ENCODE assay signal across 8 cellular contexts in the genomic region with DNA sequence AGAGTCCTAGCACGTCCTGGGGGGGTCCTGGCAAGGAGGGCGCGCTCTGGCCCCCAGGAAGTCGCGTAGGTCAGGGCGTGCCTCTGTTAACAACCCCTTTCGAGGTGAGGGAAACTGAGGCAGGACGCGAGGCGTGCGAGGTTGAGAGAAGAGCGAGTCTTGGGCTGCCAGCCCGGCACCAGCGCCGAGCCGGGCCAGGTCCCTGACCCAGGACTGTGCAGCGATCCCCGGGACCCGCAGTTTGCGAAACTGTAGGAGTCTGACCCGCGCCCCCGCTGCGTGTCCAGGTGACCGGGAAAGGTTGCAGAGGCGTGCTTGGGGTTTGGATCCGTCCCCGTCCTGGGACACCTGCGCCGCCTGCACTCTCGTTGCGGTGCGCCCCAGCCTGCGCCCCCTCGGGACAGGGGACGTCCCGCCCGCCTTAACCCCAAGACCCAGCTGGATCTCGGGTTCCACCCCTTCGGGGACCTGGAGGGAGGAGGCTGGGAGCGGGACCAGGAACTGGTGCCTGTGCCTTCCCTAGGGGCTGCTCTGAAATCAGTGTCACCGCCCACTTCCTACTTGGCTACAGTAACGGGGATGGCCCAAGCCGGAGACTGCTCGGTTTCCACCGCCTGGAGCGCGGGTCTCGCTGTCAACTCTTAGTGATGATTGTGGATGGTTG. TPM values are rescaled to one million over a fixed set of nuclear protein-coding genes. Genes with fewer than 3 reads are reported as not detected.
DNase-seq lines count a peak whose midpoint lies in the region; ATAC-seq and TF ChIP-seq lines count a peak whose summit lies in the region.

No MANE protein-coding gene starts in this region.

- H3K9me3 Mint-ChIP-seq in CD14-positive monocyte, result no peaks in the 10 kb centered on the region

- peaks cover 22% of the 10 kb centered on the region for H3K27me3 ChIP-seq in HUES48 (ENCODE audit: control insufficient read depth, insufficient read depth, low read length)
- no peaks in the 10 kb centered on the region for H3K27me3 ChIP-seq in iPS DF 6.9 (ENCODE audit: control insufficient read depth, insufficient read depth, low read length)

- H3K4me1 Mint-ChIP-seq in CD14-positive monocyte, result peaks cover 39% of the 10 kb centered on the region

- TF ChIP-seq CTCF in CD14-positive monocyte (IDR thresholded peaks at IDR 0.05), result no peak

- H3K27me3 Mint-ChIP-seq in CD14-positive monocyte (ENCODE audit: low read depth in 3 of 3), result peaks cover 0 to 8% (median 0%) of the 10 kb centered on the region in 3 donors

- H3K36me3 Mint-ChIP-seq in CD14-positive monocyte, result peaks cover 9 to 17% of the 10 kb centered on the region in 2 donors

- H3K4me3 Mint-ChIP-seq in CD14-positive monocyte, result peak overlapping the region; percentile 87 to 92

- H3K4me3 ChIP-seq in HUES48 (ENCODE audit: low read depth, low read length), result peak overlapping the region; percentile 95
- H3K4me3 ChIP-seq in iPS DF 6.9 (ENCODE audit: low read length), result peak overlapping the region; percentile 61; the same call in 1 of the 2 replicates

- peak overlapping the region; percentile 76 to 94 (median 90) for H3K27ac Mint-ChIP-seq in CD14-positive monocyte

- ATAC-seq in GM19452 (IDR thresholded peaks at IDR 0.05; ENCODE audit: unreplicated experiment), result peak; percentile 46

- H3K27ac ChIP-seq in HUES48 (ENCODE audit: low read depth, low read length) (no peak overlapping the region), iPS DF 6.9 (ENCODE audit: low read length) (no peak overlapping the region)

- peak; percentile 64 for DNase-seq in CD14-positive monocyte (ENCODE audit: low spot score)
- DNase-seq in SKM-1 treated with dmso at 0.1 percent for 144 hours (lab: John Stamatoyannopoulos, UW; ENCODE audit: unreplicated experiment), result peak; percentile 82
- peak; percentile 53 for DNase-seq in astrocyte of the hippocampus (ENCODE audit: low read depth, low spot score)
- peak; percentile 50 for DNase-seq in iPS DF 6.9 (ENCODE audit: low read depth, low spot score)
- DNase-seq in retina, result peak; percentile 58
- no peak for DNase-seq in OCI-M2 (lab: John Stamatoyannopoulos, UW; ENCODE audit: unreplicated experiment)

- no CpG with 5 or more reads among the region's 49 CpGs for WGBS in iPS DF 6.9 (ENCODE audit: insufficient coverage, insufficient read length)

- intact Hi-C loops in CD14-positive monocyte (cut with micrococcal nuclease), result no loop called here

- H3K9me3 ChIP-seq in HUES48 (ENCODE audit: control insufficient read depth, insufficient read depth, low read length) (no peaks in the 10 kb centered on the region), iPS DF 6.9 (ENCODE audit: control insufficient read depth, insufficient read depth, low read length) (no peaks in the 10 kb centered on the region)

- peaks cover 8% of the 10 kb centered on the region for H3K4me1 ChIP-seq in HUES48 (ENCODE audit: control insufficient read depth, insufficient read depth, low read length)
- H3K4me1 ChIP-seq in iPS DF 6.9 (ENCODE audit: control insufficient read depth, insufficient read depth, low read length), result peaks cover 3% of the 10 kb centered on the region; the same call in 1 of the 2 replicates

- H3K36me3 ChIP-seq in HUES48 (ENCODE audit: control insufficient read depth, insufficient read depth, low read length), result no peaks in the 10 kb centered on the region
- H3K36me3 ChIP-seq in iPS DF 6.9 (ENCODE audit: control insufficient read depth, insufficient read depth, low read length), result no peaks in the 10 kb centered on the region

- peak overlapping the region; percentile 22; the same call in 1 of the 2 replicates for H3K9ac ChIP-seq in HUES48 (ENCODE audit: low read depth, low read length)

RNA-seq across cellular contexts. Expression of gene DISC1, which starts 0.5 kb away (rescaled TPM):
- polyA plus RNA-seq in CD14-positive monocyte, result 1 to 10 TPM; 5.5 to 5.8 TPM
